In genomic region chr7:19709249-19709578, GRCh38 we compare ENCODE assay signal across 8 cellular contexts. TPM values are rescaled to one million over a fixed set of nuclear protein-coding genes. Genes with fewer than 3 reads are reported as not detected.
DNase-seq lines count a peak whose midpoint lies in the region; FAIRE-seq and TF ChIP-seq lines count a peak whose summit lies in the region.

No MANE protein-coding gene starts in this region.

- intact Hi-C loops in activated CD4-positive, alpha-beta memory T cell treated with anti-CD3 and anti-CD28 coated beads for 36 hours (cut with micrococcal nuclease) = loop anchor here (2.0 to 5.0 kb wide), 2 partner anchors 623 to 1718 kb away; partner anchors contain the start of gene ITGB8
- intact Hi-C loops in thyroid gland (cut with DNase I) = no loop called here

- TF ChIP-seq CTCF in keratinocyte (optimal IDR thresholded peaks at IDR 0.05 in 1 of 3, IDR thresholded peaks at IDR 0.05 in 1 of 3, conservative IDR thresholded peaks at IDR 0.05 in 1 of 3; ENCODE audit: extremely low read depth in 1 of 3, insufficient read depth in 2 of 3, low read length in 3 of 3) (no peak), thyroid gland (IDR thresholded peaks at IDR 0.05) (peak in 1 of 6 experiments; percentile 8)

- H3K4me1 Mint-ChIP-seq in activated CD4-positive, alpha-beta T cell treated with anti-CD3 and anti-CD28 coated beads, Interleukin-2, amount 10 ng/mL, durations not matched to agents 7 days and 5 days = peaks cover 34% of the 10 kb centered on the region
- H3K4me1 Mint-ChIP-seq in activated CD4-positive, alpha-beta memory T cell treated with anti-CD3 and anti-CD28 coated beads for 36 hours (ENCODE audit: low read depth) = peaks cover 37% of the 10 kb centered on the region

- no peaks in the 10 kb centered on the region for H3K27me3 Mint-ChIP-seq in activated CD4-positive, alpha-beta T cell treated with anti-CD3 and anti-CD28 coated beads, Interleukin-2, amount 10 ng/mL, durations not matched to agents 7 days and 5 days
- peaks cover 3% of the 10 kb centered on the region for H3K27me3 Mint-ChIP-seq in activated CD4-positive, alpha-beta memory T cell treated with anti-CD3 and anti-CD28 coated beads for 36 hours

- H2AFZ ChIP-seq in keratinocyte (ENCODE audit: control insufficient read depth, low read length) = peak overlapping the region; percentile 92

- dilution Hi-C loops in keratinocyte (cut with MboI; ENCODE audit: extremely low pct_ligation_motif_present, low sequenced_read_pairs) = no loop called here

- TF ChIP-seq POLR2A in thyroid gland (IDR thresholded peaks at IDR 0.05) = no peak

- H3K9me3 Mint-ChIP-seq in activated CD4-positive, alpha-beta T cell treated with anti-CD3 and anti-CD28 coated beads, Interleukin-2, amount 10 ng/mL, durations not matched to agents 7 days and 5 days = no peaks in the 10 kb centered on the region
- no peaks in the 10 kb centered on the region for H3K9me3 Mint-ChIP-seq in activated CD4-positive, alpha-beta memory T cell treated with anti-CD3 and anti-CD28 coated beads for 36 hours

- no peak for FAIRE-seq in keratinocyte (lab: Jason Lieb, UNC)

- H4K20me1 ChIP-seq in keratinocyte (ENCODE audit: control insufficient read depth, extremely low read depth, insufficient read depth, low read length) = no peaks in the 10 kb centered on the region

- CTCF ChIA-PET in activated CD4-positive, alpha-beta T cell treated with anti-CD3 and anti-CD28 coated beads, Interleukin-2, amount 10 ng/mL, durations not matched to agents 7 days and 5 days (lab: Charles Lee) = interaction anchor here (0.6 to 1.9 kb wide), 7 partner anchors 9 to 1171 kb away, joined by 3 to 18 read pairs (median 3); no protein-coding TSS in a partner anchor
- CTCF ChIA-PET in activated CD4-positive, alpha-beta memory T cell treated with anti-CD3 and anti-CD28 coated beads for 36 hours (lab: Charles Lee) = interaction anchor here (0.7 to 9.9 kb wide), 10 partner anchors 8 to 889 kb away, joined by 3 to 219 read pairs (median 5); no protein-coding TSS in a partner anchor

- no peaks in the 10 kb centered on the region for H3K27me3 ChIP-seq in keratinocyte (ENCODE audit: control insufficient read depth, extremely low read depth, insufficient read depth, low read length)
- no peaks in the 10 kb centered on the region for H3K27me3 ChIP-seq in thyroid gland

- peaks cover 12% of the 10 kb centered on the region for H3K4me1 ChIP-seq in keratinocyte (ENCODE audit: control insufficient read depth, extremely low read depth, insufficient read depth, low read length)
- H3K4me1 ChIP-seq in thyroid gland = peaks cover 14 to 15% of the 10 kb centered on the region in 2 donors

- peak overlapping the region; percentile 95 for H3K27ac ChIP-seq in keratinocyte (ENCODE audit: control insufficient read depth, insufficient read depth, low read length)
- H3K27ac ChIP-seq in thyroid gland = peak overlapping the region in 1 of 3 donors; percentile 63

- no peak for DNase-seq in activated CD4-positive, alpha-beta T cell treated with anti-CD3 and anti-CD28 coated beads, Interleukin-2, amount 10 ng/mL, durations not matched to agents 7 days and 5 days
- DNase-seq in activated CD4-positive, alpha-beta T cell treated with anti-CD3 and anti-CD28 coated beads for 4 hours = no peak
- no peak for DNase-seq in activated CD4-positive, alpha-beta memory T cell treated with anti-CD3 and anti-CD28 coated beads for 36 hours
- DNase-seq in keratinocyte (ENCODE audit: low read depth, low spot score) (no peak), thyroid gland (no peak), medulla oblongata (ENCODE audit: extremely low spot score) (no peak), NCI-H2171 (lab: John Stamatoyannopoulos, UW) (no peak)
- no peak for DNase-seq in stimulated activated naive CD4-positive, alpha-beta T cell (lab: John Stamatoyannopoulos, UW)

- 62 to 68% methylated on average over 6 of the region's 6 CpGs for WGBS in thyroid gland, 2 donors

- H3K9me3 ChIP-seq in keratinocyte (ENCODE audit: control insufficient read depth, low read depth, low read length) (no peaks in the 10 kb centered on the region), thyroid gland (no peaks in the 10 kb centered on the region)

- peaks cover 43% of the 10 kb centered on the region for H3K79me2 ChIP-seq in keratinocyte (ENCODE audit: control insufficient read depth, insufficient read depth, low read length)

- H3K27ac Mint-ChIP-seq in activated CD4-positive, alpha-beta T cell treated with anti-CD3 and anti-CD28 coated beads, Interleukin-2, amount 10 ng/mL, durations not matched to agents 7 days and 5 days = peak overlapping the region; percentile 93
- H3K27ac Mint-ChIP-seq in activated CD4-positive, alpha-beta memory T cell treated with anti-CD3 and anti-CD28 coated beads for 36 hours = peak overlapping the region; percentile 78

- H3K36me3 Mint-ChIP-seq in activated CD4-positive, alpha-beta T cell treated with anti-CD3 and anti-CD28 coated beads, Interleukin-2, amount 10 ng/mL, durations not matched to agents 7 days and 5 days (ENCODE audit: low read depth) = no peaks in the 10 kb centered on the region
- no peaks in the 10 kb centered on the region for H3K36me3 Mint-ChIP-seq in activated CD4-positive, alpha-beta memory T cell treated with anti-CD3 and anti-CD28 coated beads for 36 hours

- no peaks in the 10 kb centered on the region for H3K36me3 ChIP-seq in keratinocyte (ENCODE audit: control insufficient read depth in 2 of 2, extremely low read depth in 1 of 2, insufficient read depth in 2 of 2, low read length in 2 of 2)
- H3K36me3 ChIP-seq in thyroid gland = no peaks in the 10 kb centered on the region

- H3K9me1 ChIP-seq in keratinocyte (ENCODE audit: control insufficient read depth, extremely low read depth, insufficient read depth, low read length) = no peaks in the 10 kb centered on the region

- peak overlapping the region; percentile 67 for H3K4me2 ChIP-seq in keratinocyte (ENCODE audit: control insufficient read depth, extremely low read depth, insufficient read depth, low read depth, low read length)

- POLR2A ChIA-PET in activated CD4-positive, alpha-beta T cell treated with anti-CD3 and anti-CD28 coated beads, Interleukin-2, amount 10 ng/mL, durations not matched to agents 7 days and 5 days (lab: Charles Lee) = interaction anchor here (0.6 kb wide), 1 partner anchor 657 kb away, joined by 3 read pairs; no protein-coding TSS in a partner anchor
- POLR2A ChIA-PET in activated CD4-positive, alpha-beta memory T cell treated with anti-CD3 and anti-CD28 coated beads for 36 hours (lab: Charles Lee) = interaction anchor here (0.7 to 1.2 kb wide), 2 partner anchors 9 to 10 kb away, joined by 3 to 4 read pairs; no protein-coding TSS in a partner anchor

- peak overlapping the region; percentile 99 for H3K9ac ChIP-seq in keratinocyte (ENCODE audit: control insufficient read depth, extremely low read depth, insufficient read depth, low read length)

- peak overlapping the region; percentile 96 for H3K4me3 Mint-ChIP-seq in activated CD4-positive, alpha-beta T cell treated with anti-CD3 and anti-CD28 coated beads, Interleukin-2, amount 10 ng/mL, durations not matched to agents 7 days and 5 days
- H3K4me3 Mint-ChIP-seq in activated CD4-positive, alpha-beta memory T cell treated with anti-CD3 and anti-CD28 coated beads for 36 hours = peak overlapping the region; percentile 81

- H3K4me3 ChIP-seq in keratinocyte (ENCODE audit: control insufficient read depth in 2 of 3, extremely low read depth in 1 of 3, insufficient read depth in 2 of 3, low read depth in 1 of 3, low read length in 3 of 3) = no peak overlapping the region
- peak overlapping the region in 2 of 3 donors; percentile 68 to 76 for H3K4me3 ChIP-seq in thyroid gland (replicated peaks in 1 of 3)

RNA-seq across cellular contexts. Expression of gene POLR1F, which starts 0.4 kb away (rescaled TPM):
- total RNA-seq in activated CD4-positive, alpha-beta T cell treated with anti-CD3 and anti-CD28 coated beads, Interleukin-2, amount 10 ng/mL, durations not matched to agents 7 days and 5 days = 10 to 100 TPM; 15.5 to 17.0 TPM
- 10 to 100 TPM; 20.0 to 21.9 TPM for total RNA-seq in activated CD4-positive, alpha-beta memory T cell treated with anti-CD3 and anti-CD28 coated beads for 36 hours
- polyA plus RNA-seq in keratinocyte = 11.3 to 22.4 TPM (median 16.1 TPM) in 3 replicates
- 16.7 TPM for polyA plus RNA-seq in keratinocyte (2011; ENCODE audit: low read depth)
- 10.6 and 17.2 TPM in 2 replicates for polyA plus RNA-seq in keratinocyte (2011; cell fraction: cytosol; rRNA removed)
- polyA plus RNA-seq in keratinocyte (2011; cell fraction: nucleus; rRNA removed) = 10.7 and 16.4 TPM in 2 replicates
- 9.7 and 12.8 TPM in 2 replicates for polyA plus RNA-seq in keratinocyte (2012; ENCODE audit: low replicate concordance)
- 5.3 to 17.4 TPM (median 11.4 TPM) in 3 replicates for polyA minus RNA-seq in keratinocyte
- polyA minus RNA-seq in keratinocyte (2011; cell fraction: cytosol; rRNA and poly(A)+ RNA removed) = 11.1 TPM
- 8.2 and 11.8 TPM in 2 replicates for polyA minus RNA-seq in keratinocyte (2011; cell fraction: nucleus; rRNA and poly(A)+ RNA removed)
- 10 to 100 TPM; 12.7 to 17.2 (median 15.4) TPM for total RNA-seq in thyroid gland

Comparison
In these comparisons a context has a peak if more than half of its experiments do, and no peak if none do; other contexts are left out.
1. H3K4me3 ChIP-seq: peak in thyroid gland (2 of 3); none in keratinocyte (0 of 3).